9 cellular contexts compared by ENCODE assay signal in genomic region chr20:48738399-48739304, GRCh38.
DNase-seq lines count a peak whose midpoint lies in the region; ATAC-seq and TF ChIP-seq lines count a peak whose summit lies in the region.
"Had no signal": no experiment of that assay in that cellular context is flagged by ENCODE, and none has a peak within 500 bp of the region (broad histone marks: within the 10 kb centered on the region; RNA-seq: fewer than 3 reads in every experiment).

No MANE protein-coding gene starts in this region.

- intact Hi-C loops in activated CD4-positive, alpha-beta T cell treated with anti-CD3 and anti-CD28 coated beads, Interleukin-2, amount 10 ng/mL, durations not matched to agents 24 days and 14 days (cut with micrococcal nuclease) = loop anchor here (1.0 to 2.0 kb wide), 7 partner anchors 13 to 109 kb away; no protein-coding TSS in a partner anchor
- intact Hi-C loops in psoas muscle (cut with DNase I) = loop anchor here in 1 of 2 donors (5.0 kb wide), 1 partner anchor 34 kb away; no protein-coding TSS in a partner anchor

- no peak overlapping the region for H3K27ac ChIP-seq in psoas muscle
- H3K27ac ChIP-seq: epithelial cell of prostate had no signal

- peaks cover 0 to 1% (median 0%) of the 10 kb centered on the region in 3 donors for H3K27me3 ChIP-seq in psoas muscle (ENCODE audit: insufficient read depth in 3 of 3, low read length in 2 of 3)

- peaks cover 8% of the 10 kb centered on the region for H3K4me1 ChIP-seq in psoas muscle

- H3K27ac Mint-ChIP-seq in activated CD4-positive, alpha-beta T cell treated with anti-CD3 and anti-CD28 coated beads, Interleukin-2, amount 10 ng/mL, durations not matched to agents 24 days and 14 days = peak overlapping the region; percentile 91
- no peak overlapping the region for H3K27ac Mint-ChIP-seq in chondrocyte (ENCODE audit: unreplicated experiment)

- no peak overlapping the region for H3K4me3 ChIP-seq in psoas muscle

- ATAC-seq in GM18861 (IDR thresholded peaks at IDR 0.05; ENCODE audit: unreplicated experiment) (peak; percentile 42), HG02798 (IDR thresholded peaks at IDR 0.05; ENCODE audit: poor library complexity, unreplicated experiment) (peak; percentile 66), psoas muscle (no peak)

- H3K9me3 ChIP-seq in psoas muscle = no peaks in the 10 kb centered on the region

- peaks cover 41% of the 10 kb centered on the region for H3K36me3 Mint-ChIP-seq in activated CD4-positive, alpha-beta T cell treated with anti-CD3 and anti-CD28 coated beads, Interleukin-2, amount 10 ng/mL, durations not matched to agents 24 days and 14 days (ENCODE audit: low read depth)
- H3K36me3 Mint-ChIP-seq in chondrocyte (ENCODE audit: low read depth) = peaks cover 8% of the 10 kb centered on the region

- TF ChIP-seq CTCF in psoas muscle (IDR thresholded peaks at IDR 0.05) = no peak
- TF ChIP-seq CTCF in chondrocyte (IDR thresholded peaks at IDR 0.05) = no peak

- 36 to 44% (median 43%) methylated on average over 11 of the region's 11 CpGs for WGBS in psoas muscle, 3 donors

- no peaks in the 10 kb centered on the region for H3K27me3 Mint-ChIP-seq in activated CD4-positive, alpha-beta T cell treated with anti-CD3 and anti-CD28 coated beads, Interleukin-2, amount 10 ng/mL, durations not matched to agents 24 days and 14 days
- peaks cover 3% of the 10 kb centered on the region for H3K27me3 Mint-ChIP-seq in chondrocyte (ENCODE audit: low read depth)

- no peaks in the 10 kb centered on the region for H3K9me3 Mint-ChIP-seq in activated CD4-positive, alpha-beta T cell treated with anti-CD3 and anti-CD28 coated beads, Interleukin-2, amount 10 ng/mL, durations not matched to agents 24 days and 14 days
- no peaks in the 10 kb centered on the region for H3K9me3 Mint-ChIP-seq in chondrocyte (ENCODE audit: low read depth)

- H3K36me3 ChIP-seq in psoas muscle (ENCODE audit: insufficient read depth in 1 of 2, low read depth in 1 of 2) = peaks cover 0 to 5% of the 10 kb centered on the region in 2 donors

- H3K4me1 Mint-ChIP-seq in activated CD4-positive, alpha-beta T cell treated with anti-CD3 and anti-CD28 coated beads, Interleukin-2, amount 10 ng/mL, durations not matched to agents 24 days and 14 days = peaks cover 56% of the 10 kb centered on the region
- H3K4me1 Mint-ChIP-seq in chondrocyte (ENCODE audit: low read depth) = peaks cover 10% of the 10 kb centered on the region

- H3K4me3 Mint-ChIP-seq in activated CD4-positive, alpha-beta T cell treated with anti-CD3 and anti-CD28 coated beads, Interleukin-2, amount 10 ng/mL, durations not matched to agents 24 days and 14 days = peak overlapping the region; percentile 70
- H3K4me3 Mint-ChIP-seq in chondrocyte (ENCODE audit: unreplicated experiment) = no peak overlapping the region

- DNase-seq in activated CD4-positive, alpha-beta T cell treated with anti-CD3 and anti-CD28 coated beads, Interleukin-2, amount 10 ng/mL, durations not matched to agents 24 days and 14 days = peak; percentile 89
- peak; percentile 59 for DNase-seq in left kidney (ENCODE audit: low read depth, low spot score)
- no peak for DNase-seq in psoas muscle
- DNase-seq in NCI-H146 (lab: John Stamatoyannopoulos, UW) = no peak
- DNase-seq in NCI-H2029 (lab: John Stamatoyannopoulos, UW) = no peak
- DNase-seq in chondrocyte (ENCODE audit: low spot score) = no peak

Comparison
In these comparisons a context has a peak if more than half of its experiments do, and no peak if none do; other contexts are left out.
1. ATAC-seq: peak in GM18861 (single experiment) and HG02798 (single experiment); none in psoas muscle (0 of 4).
2. DNase-seq: peak in activated CD4-positive, alpha-beta T cell treated with anti-CD3 and anti-CD28 coated beads, Interleukin-2, amount 10 ng/mL, durations not matched to agents 24 days and 14 days (single experiment) and left kidney (single experiment); none in psoas muscle (0 of 2), NCI-H146 (single experiment), NCI-H2029 (single experiment) and chondrocyte (single experiment).